In genomic region chr2:212905640-212906201, GRCh38 we compare ENCODE assay signal across 16 cellular contexts.
A peak's percentile ranks its signal among the peaks of the same experiment; 100 is the strongest.
DNase-seq lines count a peak whose midpoint lies in the region; ATAC-seq, FAIRE-seq and TF ChIP-seq lines count a peak whose summit lies in the region.
"Had no signal": no experiment of that assay in that cellular context is flagged by ENCODE, and none has a peak within 500 bp of the region (broad histone marks: within the 10 kb centered on the region; RNA-seq: fewer than 3 reads in every experiment).

No MANE protein-coding gene starts in this region.

- H3K79me1 ChIP-seq in mesenchymal stem cell (replicated peaks; ENCODE audit: low read length, poor library complexity, severe bottlenecking) = no peaks in the 10 kb centered on the region

- H3K4me1 ChIP-seq in mesenchymal stem cell (ENCODE audit: control insufficient read depth, insufficient read depth, low read depth, low read length) = no peaks in the 10 kb centered on the region
- no peaks in the 10 kb centered on the region for H3K4me1 ChIP-seq in gastroesophageal sphincter

- H2AFZ ChIP-seq in mesenchymal stem cell (ENCODE audit: low read depth, low read length) = no peak overlapping the region

- no peak overlapping the region for H2AK5ac ChIP-seq in mesenchymal stem cell (ENCODE audit: low read length, severe bottlenecking)

- H3K4me2 ChIP-seq in mesenchymal stem cell (ENCODE audit: low read length, poor library complexity, severe bottlenecking) = no peak overlapping the region

- H3K9me3 ChIP-seq in mesenchymal stem cell (ENCODE audit: control insufficient read depth, low read length) (no peaks in the 10 kb centered on the region), gastroesophageal sphincter (no peaks in the 10 kb centered on the region)
- H3K9me3 ChIP-seq: esophagus muscularis mucosa had no signal

- H3K27ac ChIP-seq in mesenchymal stem cell (ENCODE audit: low read length, poor library complexity, severe bottlenecking) (no peak overlapping the region), gastroesophageal sphincter (no peak overlapping the region)
- H3K27ac ChIP-seq: esophagus muscularis mucosa had no signal

- no peak for ATAC-seq in gastroesophageal sphincter
- ATAC-seq: Right ventricle myocardium inferior had no signal

- peak; percentile 87 for DNase-seq in DMS153 (lab: John Stamatoyannopoulos, UW)
- peak; percentile 90 for DNase-seq in NCI-H2029 (lab: John Stamatoyannopoulos, UW)
- peak; percentile 100 for DNase-seq in bronchial epithelial cell (ENCODE audit: low read depth)
- DNase-seq in mesenchymal stem cell = peak; percentile 31
- DNase-seq in mesenteric fat pad (ENCODE audit: low spot score) = no peak
- no peak for DNase-seq in NCI-H82 treated with DMSO at 0.1 percent for 48 hours (lab: John Stamatoyannopoulos, UW; ENCODE audit: unreplicated experiment)
- no peak for DNase-seq in CD14-positive monocyte (ENCODE audit: low spot score)
- DNase-seq: activated CD4-positive, alpha-beta T cell treated with anti-CD3 and anti-CD28 coated beads for 4 hours; CD4-positive, alpha-beta memory T cell; NCI-H1105 had no signal

- H4K91ac ChIP-seq in mesenchymal stem cell (ENCODE audit: low read length) = no peak overlapping the region

- no peak overlapping the region for H3K27ac Mint-ChIP-seq in CD14-positive monocyte
- H3K27ac Mint-ChIP-seq: activated naive CD4-positive, alpha-beta T cell treated with anti-CD3 and anti-CD28 coated beads, Interleukin-2, amount 50 U/mL, for 24 hours; CD4-positive, alpha-beta memory T cell had no signal

- no peaks in the 10 kb centered on the region for H3K4me1 Mint-ChIP-seq in CD14-positive monocyte
- H3K4me1 Mint-ChIP-seq: activated naive CD4-positive, alpha-beta T cell treated with anti-CD3 and anti-CD28 coated beads, Interleukin-2, amount 50 U/mL, for 24 hours; CD4-positive, alpha-beta memory T cell had no signal

- H3K4me3 Mint-ChIP-seq in CD14-positive monocyte = no peak overlapping the region
- H3K4me3 Mint-ChIP-seq: activated naive CD4-positive, alpha-beta T cell treated with anti-CD3 and anti-CD28 coated beads, Interleukin-2, amount 50 U/mL, for 24 hours; CD4-positive, alpha-beta memory T cell had no signal

- H3K18ac ChIP-seq in mesenchymal stem cell (ENCODE audit: low read depth in 1 of 2, low read length in 2 of 2) = no peak overlapping the region

- H3K14ac ChIP-seq in mesenchymal stem cell (ENCODE audit: low read length in 2 of 2) = no peak overlapping the region

- WGBS in mesenchymal stem cell = 55% methylated on average over 4 of the region's 6 CpGs
- WGBS in gastroesophageal sphincter (ENCODE audit: low coverage in 1 of 2), 2 donors = 54 to 66% methylated on average over 5 to 6 of the region's 6 CpGs

- H3K27me3 Mint-ChIP-seq in CD14-positive monocyte (ENCODE audit: low read depth in 3 of 3) = no peaks in the 10 kb centered on the region
- H3K27me3 Mint-ChIP-seq: activated naive CD4-positive, alpha-beta T cell treated with anti-CD3 and anti-CD28 coated beads, Interleukin-2, amount 50 U/mL, for 24 hours; CD4-positive, alpha-beta memory T cell had no signal

- intact Hi-C loops in CD14-positive monocyte (cut with micrococcal nuclease) = no loop called here

- no peak for TF ChIP-seq POLR2A in gastroesophageal sphincter (IDR thresholded peaks at IDR 0.05)

- no peak overlapping the region for H4K8ac ChIP-seq in mesenchymal stem cell (ENCODE audit: low read length)

- H3K27me3 ChIP-seq in bronchial epithelial cell (ENCODE audit: control insufficient read depth, insufficient read depth, low read length) (no peaks in the 10 kb centered on the region), mesenchymal stem cell (ENCODE audit: control insufficient read depth in 1 of 2, insufficient read depth in 1 of 2, low read length in 2 of 2) (no peaks in the 10 kb centered on the region), gastroesophageal sphincter (no peaks in the 10 kb centered on the region)
- H3K27me3 ChIP-seq: esophagus muscularis mucosa had no signal

- peak; percentile 88 for FAIRE-seq in bronchial epithelial cell (lab: Jason Lieb, UNC)

- H3K9ac ChIP-seq in mesenchymal stem cell (ENCODE audit: low read length) = no peak overlapping the region

- peaks cover 0 to 2% (median 0%) of the 10 kb centered on the region in 7 donors for H3K9me3 Mint-ChIP-seq in CD14-positive monocyte
- H3K9me3 Mint-ChIP-seq: activated naive CD4-positive, alpha-beta T cell treated with anti-CD3 and anti-CD28 coated beads, Interleukin-2, amount 50 U/mL, for 24 hours had no signal

- H3K36me3 ChIP-seq in bronchial epithelial cell (ENCODE audit: control insufficient read depth, insufficient read depth, low read length) (no peaks in the 10 kb centered on the region), mesenchymal stem cell (ENCODE audit: control insufficient read depth in 1 of 2, insufficient read depth in 2 of 2, low read depth in 1 of 2, low read length in 2 of 2) (no peaks in the 10 kb centered on the region), gastroesophageal sphincter (no peaks in the 10 kb centered on the region)
- H3K36me3 ChIP-seq: esophagus muscularis mucosa had no signal

- H2BK15ac ChIP-seq in mesenchymal stem cell (ENCODE audit: low read depth, poor library complexity, severe bottlenecking) = no peak overlapping the region

- no peak overlapping the region for H2BK12ac ChIP-seq in mesenchymal stem cell (ENCODE audit: low read length in 2 of 2)

- no peak overlapping the region for H3K4ac ChIP-seq in mesenchymal stem cell (ENCODE audit: low read depth in 1 of 2, low read length in 2 of 2)

- H2BK120ac ChIP-seq in mesenchymal stem cell (ENCODE audit: low read depth, low read length) = no peak overlapping the region

- no peak overlapping the region for H2BK5ac ChIP-seq in mesenchymal stem cell (ENCODE audit: low read depth, low read length, poor library complexity, severe bottlenecking)

- no peak for TF ChIP-seq EP300 in gastroesophageal sphincter (IDR thresholded peaks at IDR 0.05)

- H3K23ac ChIP-seq in mesenchymal stem cell (ENCODE audit: low read length in 2 of 2) = no peak overlapping the region

- no peaks in the 10 kb centered on the region for H3K36me3 Mint-ChIP-seq in CD14-positive monocyte
- H3K36me3 Mint-ChIP-seq: activated naive CD4-positive, alpha-beta T cell treated with anti-CD3 and anti-CD28 coated beads, Interleukin-2, amount 50 U/mL, for 24 hours; CD4-positive, alpha-beta memory T cell had no signal

- H3K4me3 ChIP-seq in bronchial epithelial cell (ENCODE audit: low read depth, low read length) (peak overlapping the region; percentile 2), mesenchymal stem cell (ENCODE audit: insufficient read depth in 1 of 2, low read depth in 1 of 2, low read length in 2 of 2) (no peak overlapping the region), gastroesophageal sphincter (no peak overlapping the region)
- H3K4me3 ChIP-seq: esophagus muscularis mucosa, lung, skin epidermis had no signal

- TF ChIP-seq CTCF in bronchial epithelial cell (IDR thresholded peaks at IDR 0.05; ENCODE audit: insufficient read depth, low read length, severe bottlenecking) (no peak), gastroesophageal sphincter (IDR thresholded peaks at IDR 0.05) (no peak), CD14-positive monocyte (IDR thresholded peaks at IDR 0.05) (no peak)

Comparison
In these comparisons a context has a peak if more than half of its experiments do, and no peak if none do; other contexts are left out.
1. DNase-seq: peak in DMS153 (single experiment), NCI-H2029 (single experiment), bronchial epithelial cell (single experiment) and mesenchymal stem cell (single experiment); none in mesenteric fat pad (single experiment), NCI-H82 treated with DMSO at 0.1 percent for 48 hours (single experiment) and CD14-positive monocyte (single experiment).